ENCODE assay signal across 8 cellular contexts in the genomic region with DNA sequence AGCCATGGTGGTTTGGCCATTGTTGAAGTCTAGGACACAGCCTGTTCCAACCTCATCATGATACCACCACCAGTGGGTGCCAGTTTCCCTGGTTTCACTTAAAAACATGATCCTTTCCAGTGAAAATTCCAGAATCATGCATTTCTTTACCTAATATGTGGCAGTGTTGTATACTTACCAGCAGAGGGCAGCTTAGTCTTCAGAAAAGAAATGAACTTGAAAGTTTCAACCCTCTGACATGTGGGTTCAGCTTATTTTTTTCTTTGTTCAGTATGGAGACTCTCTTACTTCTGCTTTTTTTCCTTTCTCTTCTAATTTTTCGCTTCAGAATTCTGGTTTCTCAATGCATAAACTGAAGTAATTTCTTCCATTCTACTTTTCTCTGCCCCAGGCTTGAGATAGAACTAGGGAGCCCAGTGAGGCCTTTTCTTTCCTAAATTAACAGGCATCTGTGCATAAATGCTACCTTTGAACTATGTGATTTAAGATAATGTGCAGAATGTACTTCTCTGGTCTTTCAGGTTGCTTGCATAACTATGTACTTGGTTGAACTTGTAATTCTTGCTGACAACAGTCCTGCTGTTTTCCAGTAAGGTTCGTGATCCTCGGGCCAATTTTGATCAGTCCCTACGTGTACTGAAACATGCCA. TPM values are rescaled to one million over a fixed set of nuclear protein-coding genes. Genes with fewer than 3 reads are reported as not detected.
DNase-seq lines count a peak whose midpoint lies in the region; ATAC-seq, FAIRE-seq and TF ChIP-seq lines count a peak whose summit lies in the region.

No MANE protein-coding gene starts in this region.

- TF ChIP-seq CTCF in GM12865 (IDR thresholded peaks at IDR 0.05; ENCODE audit: insufficient read depth, low read depth, low read length, missing control alignments) (peak; percentile 73), uterus (IDR thresholded peaks at IDR 0.05) (peak; percentile 70 to 83 (median 80))

- DNase-seq in GM12865 (ENCODE audit: low read depth) (peak; percentile 76), NCI-H1105 (lab: John Stamatoyannopoulos, UW) (peak; percentile 46), SKM-1 treated with dmso at 0.1 percent for 144 hours (lab: John Stamatoyannopoulos, UW; ENCODE audit: unreplicated experiment) (peak; percentile 89), uterus (peak in 1 of 2 donors; percentile 29)

- H3K27me3 ChIP-seq in ACC112 (ENCODE audit: insufficient read depth, low read length) = no peaks in the 10 kb centered on the region
- H3K27me3 ChIP-seq in uterus = no peaks in the 10 kb centered on the region

- TF ChIP-seq POLR2A in uterus (IDR thresholded peaks at IDR 0.05) = no peak

- H2AFZ ChIP-seq in ACC112 (ENCODE audit: low read length, unreplicated experiment) = no peak overlapping the region

- H3K4me1 ChIP-seq in ACC112 (ENCODE audit: control insufficient read depth, insufficient read depth, low read length, unreplicated experiment) = no peaks in the 10 kb centered on the region
- H3K4me1 ChIP-seq in mesodermal cell (ENCODE audit: control insufficient read depth, insufficient read depth, low read length, poor library complexity, severe bottlenecking) = no peaks in the 10 kb centered on the region
- H3K4me1 ChIP-seq in uterus = no peaks in the 10 kb centered on the region

- peak overlapping the region; percentile 53 for H3K27ac ChIP-seq in ACC112 (ENCODE audit: low read depth, low read length)
- peak overlapping the region; percentile 11 for H3K27ac ChIP-seq in mesodermal cell (ENCODE audit: low read depth, low read length, severe bottlenecking)
- H3K27ac ChIP-seq in uterus = peak overlapping the region; percentile 56 to 71

- intact Hi-C loops in uterus (cut with DNase I; ENCODE audit: low total_unique reads) = loop anchor here (5.0 kb wide), 1 partner anchor 508 kb away; a partner anchor contains a TSS

- WGBS in mesodermal cell (ENCODE audit: insufficient coverage in 2 of 2), 2 experiments = 60 to 73% methylated on average over 3 to 4 of the region's 4 CpGs

- H3K4me3 ChIP-seq in ACC112 (ENCODE audit: low read depth, low read length) = no peak overlapping the region
- H3K4me3 ChIP-seq in GM12865 (ENCODE audit: low read depth, low read length) = no peak overlapping the region
- H3K4me3 ChIP-seq in mesodermal cell (ENCODE audit: extremely low read depth, insufficient read depth, low read length, poor library complexity, severe bottlenecking) = no peak overlapping the region
- H3K4me3 ChIP-seq in uterus = no peak overlapping the region

- H3K9me3 ChIP-seq in mesodermal cell (ENCODE audit: control insufficient read depth, low read length) = no peaks in the 10 kb centered on the region
- no peaks in the 10 kb centered on the region for H3K9me3 ChIP-seq in uterus

- peak; percentile 93 for FAIRE-seq in endometrium (lab: Jason Lieb, UNC)

- H3K79me2 ChIP-seq in ACC112 (ENCODE audit: control insufficient read depth, insufficient read depth, low read length, unreplicated experiment) = no peaks in the 10 kb centered on the region

- peaks cover 26% of the 10 kb centered on the region for H3K36me3 ChIP-seq in ACC112 (ENCODE audit: insufficient read depth, low read length)
- peaks cover 31% of the 10 kb centered on the region for H3K36me3 ChIP-seq in mesodermal cell (ENCODE audit: control insufficient read depth, insufficient read depth, low read length)
- no peaks in the 10 kb centered on the region for H3K36me3 ChIP-seq in uterus

- ATAC-seq in HG02642 (IDR thresholded peaks at IDR 0.05; ENCODE audit: poor library complexity, unreplicated experiment) = peak; percentile 77

RNA-seq across cellular contexts. Expression of a gene that starts 10.7 kb away (rescaled TPM):
- polyA plus RNA-seq in mesodermal cell (2013, experiment 1 of 2) = 14.3 TPM
- 13.2 TPM for polyA plus RNA-seq in mesodermal cell (2013, experiment 2 of 2)
- total RNA-seq in uterus = 10 to 100 TPM in 3 of 4 donors, 1 to 10 TPM in 1; 1.8 to 16.5 (median 11.3) TPM

RNA-seq across cellular contexts. Expression of a gene that starts 10.8 kb away (rescaled TPM):
- 2,018 TPM for polyA plus RNA-seq in mesodermal cell (2013, experiment 1 of 2)
- polyA plus RNA-seq in mesodermal cell (2013, experiment 2 of 2) = 1,902 TPM
- total RNA-seq in uterus = over 10,000 TPM in 1 of 4 donors, 1,000 to 10,000 TPM in 3; 3,607 to 16,295 (median 4,795) TPM

RNA-seq across cellular contexts. Expression of a gene that starts 57.7 kb away (rescaled TPM):
- 44.7 TPM for polyA plus RNA-seq in mesodermal cell (2013, experiment 1 of 2)
- 48.9 TPM for polyA plus RNA-seq in mesodermal cell (2013, experiment 2 of 2)
- total RNA-seq in uterus = 100 to 1,000 TPM in 1 of 4 donors, 10 to 100 TPM in 3; 36.4 to 192 (median 48.9) TPM

Comparison
In these comparisons a context has a peak if more than half of its experiments do, and no peak if none do; other contexts are left out.
1. H3K27ac ChIP-seq: peak in every context shown above with its lines; median percentile 64 in uterus; 53 in ACC112; 11 in mesodermal cell.